ENCODE assay signal across 1 cellular context in genomic region chr9:71096431-71097108, GRCh38.
A peak's percentile ranks its signal among the peaks of the same experiment; 100 is the strongest.
TF ChIP-seq lines count a peak whose summit lies in the region.

No MANE protein-coding gene starts in this region.

TF ChIP-seq in HepG2, 621 proteins besides CTCF, POLR2A, EP300 and RAD21 (continued from another document and continues in another):
- peak; percentile 57; the same call in 1 of the 2 replicates for TF ChIP-seq ATF7 (IDR thresholded peaks at IDR 0.05)
- TF ChIP-seq ATF7 (CRISPR knock-in tag; IDR thresholded peaks at IDR 0.05), result no peak; the same call in 1 of the 2 replicates
- TF ChIP-seq SMYD3 (CRISPR knock-in tag; IDR thresholded peaks at IDR 0.05), result peak; percentile 80
- no peak for TF ChIP-seq ZBTB8A (CRISPR knock-in tag; IDR thresholded peaks at IDR 0.05; ENCODE audit: borderline replicate concordance, low read depth)
- no peak for TF ChIP-seq ESRRA (CRISPR knock-in tag; IDR thresholded peaks at IDR 0.05; ENCODE audit: low read depth)
- no peak; the same call in 1 of the 2 replicates for TF ChIP-seq ZNF275 (CRISPR knock-in tag; IDR thresholded peaks at IDR 0.05; ENCODE audit: borderline replicate concordance)
- no peak for TF ChIP-seq ZNF510 (CRISPR knock-in tag; IDR thresholded peaks at IDR 0.05; ENCODE audit: low read depth)
- peak; percentile 100 for TF ChIP-seq ZNF710 (CRISPR knock-in tag; IDR thresholded peaks at IDR 0.05; ENCODE audit: borderline replicate concordance)
- no peak; the same call in 1 of the 2 replicates for TF ChIP-seq ZNF552 (CRISPR knock-in tag; IDR thresholded peaks at IDR 0.05; ENCODE audit: borderline replicate concordance)
- no peak for TF ChIP-seq CEBPZ (IDR thresholded peaks at IDR 0.05; ENCODE audit: low read length)
- TF ChIP-seq ZHX2 (IDR thresholded peaks at IDR 0.05; ENCODE audit: low read depth), result 0 out of 2 replicates have a peak, but pooled peaks have one; percentile 37
- no peak for TF ChIP-seq ZHX2 (CRISPR knock-in tag; IDR thresholded peaks at IDR 0.05; ENCODE audit: borderline replicate concordance)
- no peak for TF ChIP-seq AGO2 (optimal IDR thresholded peaks at IDR 0.05; ENCODE audit: low read depth, low read length)
- no peak for TF ChIP-seq IRF1 (CRISPR knock-in tag; IDR thresholded peaks at IDR 0.05; ENCODE audit: low read depth)
- TF ChIP-seq HIC2 (CRISPR knock-in tag; IDR thresholded peaks at IDR 0.05; ENCODE audit: low read depth), result peak; percentile 65; the same call in 1 of the 2 replicates
- no peak for TF ChIP-seq SNRNP70 (IDR thresholded peaks at IDR 0.05; ENCODE audit: low read depth, low read length)
- TF ChIP-seq ZNF530 (CRISPR knock-in tag; IDR thresholded peaks at IDR 0.05; ENCODE audit: low read depth), result no peak
- TF ChIP-seq ZBTB46 (CRISPR knock-in tag; IDR thresholded peaks at IDR 0.05; ENCODE audit: borderline replicate concordance), result no peak
- no peak for TF ChIP-seq ZNF367 (CRISPR knock-in tag; IDR thresholded peaks at IDR 0.05; ENCODE audit: borderline replicate concordance)
- TF ChIP-seq HNF1B (CRISPR knock-in tag; IDR thresholded peaks at IDR 0.05), result peak; percentile 99
- no peak for TF ChIP-seq ZNF513 (CRISPR knock-in tag; conservative IDR thresholded peaks at IDR 0.05)
- no peak for TF ChIP-seq PHF8 (CRISPR knock-in tag; IDR thresholded peaks at IDR 0.05)
- no peak for TF ChIP-seq ZSCAN12 (CRISPR knock-in tag; IDR thresholded peaks at IDR 0.05)
- TF ChIP-seq SPEN (CRISPR knock-in tag; IDR thresholded peaks at IDR 0.05; ENCODE audit: low read depth), result peak; percentile 56; the same call in 1 of the 2 replicates
- no peak for TF ChIP-seq AKNA (CRISPR knock-in tag; IDR thresholded peaks at IDR 0.05; ENCODE audit: borderline replicate concordance)
